1 cellular context compared by ENCODE assay signal in genomic region chr3:172038823-172039222, GRCh38.
TF ChIP-seq lines count a peak whose summit lies in the region.

No MANE protein-coding gene starts in this region.

TF ChIP-seq in GM12878, 131 proteins besides CTCF, POLR2A, EP300 and RAD21:
- TF ChIP-seq MXI1 (IDR thresholded peaks at IDR 0.05; ENCODE audit: low read depth, low read length): no peak
- no peak for TF ChIP-seq RBBP5 (conservative IDR thresholded peaks at IDR 0.05)
- TF ChIP-seq RAD51 (IDR thresholded peaks at IDR 0.05): no peak
- TF ChIP-seq REST (IDR thresholded peaks at IDR 0.05; ENCODE audit: low read depth, low read length): no peak
- TF ChIP-seq, protein P1, sequence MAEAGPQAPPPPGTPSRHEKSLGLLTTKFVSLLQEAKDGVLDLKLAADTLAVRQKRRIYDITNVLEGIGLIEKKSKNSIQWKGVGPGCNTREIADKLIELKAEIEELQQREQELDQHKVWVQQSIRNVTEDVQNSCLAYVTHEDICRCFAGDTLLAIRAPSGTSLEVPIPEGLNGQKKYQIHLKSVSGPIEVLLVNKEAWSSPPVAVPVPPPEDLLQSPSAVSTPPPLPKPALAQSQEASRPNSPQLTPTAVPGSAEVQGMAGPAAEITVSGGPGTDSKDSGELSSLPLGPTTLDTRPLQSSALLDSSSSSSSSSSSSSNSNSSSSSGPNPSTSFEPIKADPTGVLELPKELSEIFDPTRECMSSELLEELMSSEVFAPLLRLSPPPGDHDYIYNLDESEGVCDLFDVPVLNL (IDR thresholded peaks at IDR 0.05; ENCODE audit: low read depth, low read length): no peak
- no peak for TF ChIP-seq HDAC2 (IDR thresholded peaks at IDR 0.05)
- TF ChIP-seq, protein P2, sequence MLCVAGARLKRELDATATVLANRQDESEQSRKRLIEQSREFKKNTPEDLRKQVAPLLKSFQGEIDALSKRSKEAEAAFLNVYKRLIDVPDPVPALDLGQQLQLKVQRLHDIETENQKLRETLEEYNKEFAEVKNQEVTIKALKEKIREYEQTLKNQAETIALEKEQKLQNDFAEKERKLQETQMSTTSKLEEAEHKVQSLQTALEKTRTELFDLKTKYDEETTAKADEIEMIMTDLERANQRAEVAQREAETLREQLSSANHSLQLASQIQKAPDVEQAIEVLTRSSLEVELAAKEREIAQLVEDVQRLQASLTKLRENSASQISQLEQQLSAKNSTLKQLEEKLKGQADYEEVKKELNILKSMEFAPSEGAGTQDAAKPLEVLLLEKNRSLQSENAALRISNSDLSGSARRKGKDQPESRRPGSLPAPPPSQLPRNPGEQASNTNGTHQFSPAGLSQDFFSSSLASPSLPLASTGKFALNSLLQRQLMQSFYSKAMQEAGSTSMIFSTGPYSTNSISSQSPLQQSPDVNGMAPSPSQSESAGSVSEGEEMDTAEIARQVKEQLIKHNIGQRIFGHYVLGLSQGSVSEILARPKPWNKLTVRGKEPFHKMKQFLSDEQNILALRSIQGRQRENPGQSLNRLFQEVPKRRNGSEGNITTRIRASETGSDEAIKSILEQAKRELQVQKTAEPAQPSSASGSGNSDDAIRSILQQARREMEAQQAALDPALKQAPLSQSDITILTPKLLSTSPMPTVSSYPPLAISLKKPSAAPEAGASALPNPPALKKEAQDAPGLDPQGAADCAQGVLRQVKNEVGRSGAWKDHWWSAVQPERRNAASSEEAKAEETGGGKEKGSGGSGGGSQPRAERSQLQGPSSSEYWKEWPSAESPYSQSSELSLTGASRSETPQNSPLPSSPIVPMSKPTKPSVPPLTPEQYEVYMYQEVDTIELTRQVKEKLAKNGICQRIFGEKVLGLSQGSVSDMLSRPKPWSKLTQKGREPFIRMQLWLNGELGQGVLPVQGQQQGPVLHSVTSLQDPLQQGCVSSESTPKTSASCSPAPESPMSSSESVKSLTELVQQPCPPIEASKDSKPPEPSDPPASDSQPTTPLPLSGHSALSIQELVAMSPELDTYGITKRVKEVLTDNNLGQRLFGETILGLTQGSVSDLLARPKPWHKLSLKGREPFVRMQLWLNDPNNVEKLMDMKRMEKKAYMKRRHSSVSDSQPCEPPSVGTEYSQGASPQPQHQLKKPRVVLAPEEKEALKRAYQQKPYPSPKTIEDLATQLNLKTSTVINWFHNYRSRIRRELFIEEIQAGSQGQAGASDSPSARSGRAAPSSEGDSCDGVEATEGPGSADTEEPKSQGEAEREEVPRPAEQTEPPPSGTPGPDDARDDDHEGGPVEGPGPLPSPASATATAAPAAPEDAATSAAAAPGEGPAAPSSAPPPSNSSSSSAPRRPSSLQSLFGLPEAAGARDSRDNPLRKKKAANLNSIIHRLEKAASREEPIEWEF (IDR thresholded peaks at IDR 0.05; ENCODE audit: insufficient replicate concordance, low read depth, low read length): no peak
- TF ChIP-seq, protein P3, sequence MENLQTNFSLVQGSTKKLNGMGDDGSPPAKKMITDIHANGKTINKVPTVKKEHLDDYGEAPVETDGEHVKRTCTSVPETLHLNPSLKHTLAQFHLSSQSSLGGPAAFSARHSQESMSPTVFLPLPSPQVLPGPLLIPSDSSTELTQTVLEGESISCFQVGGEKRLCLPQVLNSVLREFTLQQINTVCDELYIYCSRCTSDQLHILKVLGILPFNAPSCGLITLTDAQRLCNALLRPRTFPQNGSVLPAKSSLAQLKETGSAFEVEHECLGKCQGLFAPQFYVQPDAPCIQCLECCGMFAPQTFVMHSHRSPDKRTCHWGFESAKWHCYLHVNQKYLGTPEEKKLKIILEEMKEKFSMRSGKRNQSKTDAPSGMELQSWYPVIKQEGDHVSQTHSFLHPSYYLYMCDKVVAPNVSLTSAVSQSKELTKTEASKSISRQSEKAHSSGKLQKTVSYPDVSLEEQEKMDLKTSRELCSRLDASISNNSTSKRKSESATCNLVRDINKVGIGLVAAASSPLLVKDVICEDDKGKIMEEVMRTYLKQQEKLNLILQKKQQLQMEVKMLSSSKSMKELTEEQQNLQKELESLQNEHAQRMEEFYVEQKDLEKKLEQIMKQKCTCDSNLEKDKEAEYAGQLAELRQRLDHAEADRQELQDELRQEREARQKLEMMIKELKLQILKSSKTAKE (IDR thresholded peaks at IDR 0.05; ENCODE audit: low read depth, poor library complexity, severe bottlenecking): no peak
- no peak for TF ChIP-seq HDAC6 (IDR thresholded peaks at IDR 0.05; ENCODE audit: unreplicated experiment)
- no peak for TF ChIP-seq CEBPZ (IDR thresholded peaks at IDR 0.05; ENCODE audit: low read depth, low read length)
- no peak for TF ChIP-seq BHLHE40 (IDR thresholded peaks at IDR 0.05; ENCODE audit: borderline replicate concordance in 1 of 2, low read depth in 2 of 2, low read length in 1 of 2)
- TF ChIP-seq TBL1XR1 (IDR thresholded peaks at IDR 0.05; ENCODE audit: low read depth, low read length): no peak
- TF ChIP-seq TAF1 (IDR thresholded peaks at IDR 0.05; ENCODE audit: borderline replicate concordance, low read depth, low read length): no peak
- TF ChIP-seq KDM1A (IDR thresholded peaks at IDR 0.05; ENCODE audit: borderline replicate concordance): no peak
- TF ChIP-seq SREBF1 (IDR thresholded peaks at IDR 0.05; ENCODE audit: low read length): no peak
- TF ChIP-seq ZNF622 (IDR thresholded peaks at IDR 0.05): no peak
- TF ChIP-seq CHD4 (IDR thresholded peaks at IDR 0.05): no peak
